Comparison of ENCODE assay signal across 9 cellular contexts in genomic region chr14:68684466-68685418, GRCh38.
A peak's percentile ranks its signal among the peaks of the same experiment; 100 is the strongest.
DNase-seq lines count a peak whose midpoint lies in the region; ATAC-seq and TF ChIP-seq lines count a peak whose summit lies in the region.
"Had no signal": no experiment of that assay in that cellular context is flagged by ENCODE, and none has a peak within 500 bp of the region (broad histone marks: within the 10 kb centered on the region; RNA-seq: fewer than 3 reads in every experiment).

No MANE protein-coding gene starts in this region.

- TF ChIP-seq CTCF in neural cell (IDR thresholded peaks at IDR 0.05; ENCODE audit: poor library complexity, severe bottlenecking): no peak

- peak overlapping the region; percentile 91 for H3K27ac ChIP-seq in BLaER1
- peak overlapping the region; percentile 55 for H3K27ac ChIP-seq in neural cell (ENCODE audit: low read length)

- H3K36me3 ChIP-seq in BLaER1 (no peaks in the 10 kb centered on the region; the same call in 1 of the 2 replicates), neural cell (ENCODE audit: insufficient read depth, low read length) (no peaks in the 10 kb centered on the region)

- peak overlapping the region; percentile 51 for H3K4me3 Mint-ChIP-seq in central memory CD8-positive, alpha-beta T cell

- peaks cover 10% of the 10 kb centered on the region for H3K36me3 Mint-ChIP-seq in central memory CD8-positive, alpha-beta T cell (ENCODE audit: insufficient read depth)

- H3K4me1 Mint-ChIP-seq in central memory CD8-positive, alpha-beta T cell: peaks cover 59% of the 10 kb centered on the region

- peak; percentile 50 for TF ChIP-seq EP300 in neural cell (conservative IDR thresholded peaks at IDR 0.05; ENCODE audit: poor library complexity, severe bottlenecking)

- H3K27me3 ChIP-seq in BLaER1 (no peaks in the 10 kb centered on the region), neural cell (ENCODE audit: insufficient read depth, low read depth, low read length) (no peaks in the 10 kb centered on the region)

- H3K4me2 ChIP-seq in BLaER1 (peak overlapping the region; percentile 86), neural cell (ENCODE audit: low read length) (no peak overlapping the region)

- TF ChIP-seq RAD21 in neural cell (conservative IDR thresholded peaks at IDR 0.05): no peak

- no peaks in the 10 kb centered on the region for H4K20me1 ChIP-seq in BLaER1
- no peaks in the 10 kb centered on the region for H4K20me1 ChIP-seq in neural cell (ENCODE audit: insufficient read depth)

- H3K9me2 ChIP-seq in neural cell (ENCODE audit: insufficient read depth, low read length): no peaks in the 10 kb centered on the region

- no peaks in the 10 kb centered on the region for H3K79me2 ChIP-seq in neural cell (replicated peaks; ENCODE audit: insufficient read depth, low read length)

- no peaks in the 10 kb centered on the region for H3F3A ChIP-seq in neural cell (ENCODE audit: insufficient read depth, low read length, poor library complexity, severe bottlenecking)

- H3K9me3 ChIP-seq in BLaER1 (peaks cover 8% of the 10 kb centered on the region), neural cell (ENCODE audit: low read length) (no peaks in the 10 kb centered on the region)

- H3K27ac Mint-ChIP-seq in central memory CD8-positive, alpha-beta T cell (ENCODE audit: low read depth): peak overlapping the region; percentile 90

- H2AFZ ChIP-seq in neural cell (ENCODE audit: low read depth, low read length): no peak overlapping the region

- H3K9me3 Mint-ChIP-seq in central memory CD8-positive, alpha-beta T cell: no peaks in the 10 kb centered on the region

- H3K4me3 ChIP-seq in BLaER1: no peak overlapping the region
- H3K4me3 ChIP-seq in neural cell (ENCODE audit: low read length): peak overlapping the region; percentile 19

- peaks cover 89% of the 10 kb centered on the region for H3K4me1 ChIP-seq in BLaER1

- H3K9ac ChIP-seq in BLaER1 (peak overlapping the region; percentile 71), neural cell (ENCODE audit: low read length) (peak overlapping the region; percentile 7)

- DNase-seq in M059J (ENCODE audit: low read depth) (peak; percentile 33), NCI-H2227 (lab: John Stamatoyannopoulos, UW; ENCODE audit: unreplicated experiment) (no peak), anterior cingulate cortex (lab: John Stamatoyannopoulos, UW) (no peak), COLO668 (lab: John Stamatoyannopoulos, UW; ENCODE audit: unreplicated experiment) (no peak)
- no peak for DNase-seq in central memory CD8-positive, alpha-beta T cell (ENCODE audit: low spot score in 2 of 2)
- DNase-seq: NCI-H187 had no signal

- no peaks in the 10 kb centered on the region for H3K27me3 Mint-ChIP-seq in central memory CD8-positive, alpha-beta T cell

- ATAC-seq in central memory CD8-positive, alpha-beta T cell (replicated peaks; ENCODE audit: extremely low read depth, poor library complexity, severe bottlenecking): no peak
- ATAC-seq in HG03469 (IDR thresholded peaks at IDR 0.05; ENCODE audit: unreplicated experiment): no peak

TF ChIP-seq in neural cell, 6 proteins besides CTCF, POLR2A, EP300 and RAD21:
- no peak for TF ChIP-seq MXI1 (conservative IDR thresholded peaks at IDR 0.05; ENCODE audit: poor library complexity, severe bottlenecking)
- TF ChIP-seq POLR2AphosphoS5 (IDR thresholded peaks at IDR 0.05): no peak
- TF ChIP-seq REST (IDR thresholded peaks at IDR 0.05; ENCODE audit: borderline replicate concordance): peak; percentile 86
- no peak for TF ChIP-seq TAF1 (IDR thresholded peaks at IDR 0.05; ENCODE audit: low read depth)
TF ChIP-seq in neural cell: peak in this region for 1.
